ENCODE assay signal across 23 cellular contexts in the genomic region with DNA sequence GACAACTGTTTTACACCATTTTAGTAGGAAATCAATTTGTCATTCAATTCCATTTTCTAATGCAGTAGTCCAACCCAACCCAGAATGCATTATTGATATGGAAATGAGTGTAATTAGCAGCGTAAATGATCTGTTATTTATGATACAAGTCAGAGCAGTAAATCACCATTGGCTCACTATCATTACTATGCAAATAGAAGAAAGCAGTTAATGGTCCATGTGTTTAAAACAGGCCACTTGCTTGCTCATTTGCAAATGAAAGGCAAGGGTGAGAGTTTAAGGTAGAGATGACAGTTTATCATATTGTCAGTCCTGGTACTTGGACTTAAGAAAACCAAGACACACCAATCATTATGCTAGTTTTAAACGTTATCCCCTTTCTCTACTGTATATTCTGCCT.
"Had no signal": no experiment of that assay in that cellular context is flagged by ENCODE, and none has a peak within 500 bp of the region (broad histone marks: within the 10 kb centered on the region; RNA-seq: fewer than 3 reads in every experiment).

No MANE protein-coding gene starts in this region.

- DNase-seq: activated CD4-positive, alpha-beta memory T cell treated with anti-CD3 and anti-CD28 coated beads, Interleukin-2, amount 10 ng/mL, durations not matched to agents 7 days and 5 days; activated CD4-positive, alpha-beta T cell treated with anti-CD3 and anti-CD28 coated beads for 1 hour; activated CD4-positive, alpha-beta T cell treated with anti-CD3 and anti-CD28 coated beads, Interleukin-2, amount 10 ng/mL, durations not matched to agents 7 days and 5 days; activated gamma-delta T cell treated with Interleukin-2 at 50 U/mL for 16 hours; activated naive CD4-positive, alpha-beta T cell treated with anti-CD3 and anti-CD28 coated beads, Interleukin-2, amount 50 U/mL, for 16 hours; activated T-cell treated with anti-CD3 and anti-CD28 coated beads, Interleukin-2, amount 50 U/mL, for 4 hours; amniotic stem cell; central memory CD4-positive, alpha-beta T cell; endodermal cell; foreskin keratinocyte; heart right ventricle; islet precursor cell; left ventricle myocardium inferior; mesendoderm; posterior cingulate gyrus; right cardiac atrium; stimulated activated naive CD4-positive, alpha-beta T cell treated with Interleukin-2 at 50 U/mL for 16 hours had no signal

- ATAC-seq: activated T-cell treated with anti-CD3 and anti-CD28 coated beads, Interleukin-2, amount 50 U/mL, for 4 hours; activated T-helper 17 cell treated with anti-CD3 and anti-CD28 coated beads, Interleukin-2, amount 50 U/mL, for 72 hours; foreskin keratinocyte; heart right ventricle; natural killer cell treated with Interleukin-12 subunit alpha and Interleukin-12 subunit beta and Interleukin-15 and Interleukin-18, amount 100 ng/mL, for 72 hours; right cardiac atrium had no signal

- H3K4me3 ChIP-seq: breast epithelium, esophagus muscularis mucosa, heart right ventricle, left ventricle myocardium inferior, lung, tibial nerve had no signal

- H3K4me1 ChIP-seq: breast epithelium, esophagus muscularis mucosa, foreskin keratinocyte, tibial nerve had no signal

- H3K4me3 Mint-ChIP-seq: activated CD4-positive, alpha-beta memory T cell treated with anti-CD3 and anti-CD28 coated beads, Interleukin-2, amount 10 ng/mL, durations not matched to agents 7 days and 5 days; activated CD4-positive, alpha-beta T cell treated with anti-CD3 and anti-CD28 coated beads, Interleukin-2, amount 10 ng/mL, durations not matched to agents 7 days and 5 days; activated T-cell treated with anti-CD3 and anti-CD28 coated beads, Interleukin-2, amount 50 U/mL, for 4 hours; activated T-helper 17 cell treated with anti-CD3 and anti-CD28 coated beads, Interleukin-2, amount 50 U/mL, for 72 hours; endodermal cell; natural killer cell treated with Interleukin-12 subunit alpha and Interleukin-12 subunit beta and Interleukin-15 and Interleukin-18, amount 100 ng/mL, for 72 hours had no signal

- H3K27ac ChIP-seq: breast epithelium, esophagus muscularis mucosa, foreskin keratinocyte, heart right ventricle, left ventricle myocardium inferior, tibial nerve had no signal

- H3K9me3 Mint-ChIP-seq: activated CD4-positive, alpha-beta memory T cell treated with anti-CD3 and anti-CD28 coated beads, Interleukin-2, amount 10 ng/mL, durations not matched to agents 7 days and 5 days; activated CD4-positive, alpha-beta T cell treated with anti-CD3 and anti-CD28 coated beads, Interleukin-2, amount 10 ng/mL, durations not matched to agents 7 days and 5 days; activated T-cell treated with anti-CD3 and anti-CD28 coated beads, Interleukin-2, amount 50 U/mL, for 4 hours had no signal

- H3K27me3 ChIP-seq: breast epithelium, esophagus muscularis mucosa, foreskin keratinocyte, heart right ventricle, tibial nerve had no signal

- H3K36me3 Mint-ChIP-seq: natural killer cell treated with Interleukin-12 subunit alpha and Interleukin-12 subunit beta and Interleukin-15 and Interleukin-18, amount 100 ng/mL, for 72 hours had no signal

- H3K9me3 ChIP-seq: breast epithelium, tibial nerve had no signal

- H3K36me3 ChIP-seq: breast epithelium, esophagus muscularis mucosa, heart right ventricle, left ventricle myocardium inferior, tibial nerve had no signal

- H3K27ac Mint-ChIP-seq: activated CD4-positive, alpha-beta memory T cell treated with anti-CD3 and anti-CD28 coated beads, Interleukin-2, amount 10 ng/mL, durations not matched to agents 7 days and 5 days; activated CD4-positive, alpha-beta T cell treated with anti-CD3 and anti-CD28 coated beads, Interleukin-2, amount 10 ng/mL, durations not matched to agents 7 days and 5 days; activated T-helper 17 cell treated with anti-CD3 and anti-CD28 coated beads, Interleukin-2, amount 50 U/mL, for 72 hours; endodermal cell; natural killer cell treated with Interleukin-12 subunit alpha and Interleukin-12 subunit beta and Interleukin-15 and Interleukin-18, amount 100 ng/mL, for 72 hours had no signal

- H3K4me1 Mint-ChIP-seq: activated CD4-positive, alpha-beta memory T cell treated with anti-CD3 and anti-CD28 coated beads, Interleukin-2, amount 10 ng/mL, durations not matched to agents 7 days and 5 days; activated CD4-positive, alpha-beta T cell treated with anti-CD3 and anti-CD28 coated beads, Interleukin-2, amount 10 ng/mL, durations not matched to agents 7 days and 5 days; activated T-helper 17 cell treated with anti-CD3 and anti-CD28 coated beads, Interleukin-2, amount 50 U/mL, for 72 hours had no signal

- H3K27me3 Mint-ChIP-seq: activated CD4-positive, alpha-beta memory T cell treated with anti-CD3 and anti-CD28 coated beads, Interleukin-2, amount 10 ng/mL, durations not matched to agents 7 days and 5 days; activated CD4-positive, alpha-beta T cell treated with anti-CD3 and anti-CD28 coated beads, Interleukin-2, amount 10 ng/mL, durations not matched to agents 7 days and 5 days; activated T-helper 17 cell treated with anti-CD3 and anti-CD28 coated beads, Interleukin-2, amount 50 U/mL, for 72 hours; natural killer cell treated with Interleukin-12 subunit alpha and Interleukin-12 subunit beta and Interleukin-15 and Interleukin-18, amount 100 ng/mL, for 72 hours had no signal
